ENCODE assay signal across 26 cellular contexts in genomic region chr7:151505433-151505832, GRCh38. TPM values are rescaled to one million over a fixed set of nuclear protein-coding genes. Genes with fewer than 3 reads are reported as not detected.
DNase-seq lines count a peak whose midpoint lies in the region; ATAC-seq and TF ChIP-seq lines count a peak whose summit lies in the region.
"Had no signal": no experiment of that assay in that cellular context is flagged by ENCODE, and none has a peak within 500 bp of the region (broad histone marks: within the 10 kb centered on the region; RNA-seq: fewer than 3 reads in every experiment).

No MANE protein-coding gene starts in this region.

- WGBS in esophagus muscularis mucosa, result 94% methylated on average over 2 of the region's 2 CpGs

- intact Hi-C loops in PC-9 (cut with micrococcal nuclease; ENCODE audit: unreplicated experiment) (no loop called here), esophagus muscularis mucosa (cut with DNase I) (no loop called here)

- no peaks in the 10 kb centered on the region for H3K9me3 Mint-ChIP-seq in activated CD8-positive, alpha-beta memory T cell treated with anti-CD3 and anti-CD28 coated beads, Interleukin-2, amount 10 ng/mL, durations not matched to agents 7 days and 5 days (ENCODE audit: low read depth)
- no peaks in the 10 kb centered on the region for H3K9me3 Mint-ChIP-seq in stimulated activated effector memory CD8-positive, alpha-beta T cell treated with anti-CD3 and anti-CD28 coated beads, Interleukin-12 subunit alpha, Interleukin-12 subunit beta, amount 100 ng/mL, for 72 hours
- H3K9me3 Mint-ChIP-seq: activated CD4-positive, alpha-beta T cell treated with anti-CD3 and anti-CD28 coated beads, Interleukin-2, amount 10 ng/mL, durations not matched to agents 7 days and 5 days; activated naive CD4-positive, alpha-beta T cell treated with anti-CD3 and anti-CD28 coated beads, Interleukin-2, amount 50 U/mL, for 24 hours; activated T-helper 1 cell treated with anti-CD3 and anti-CD28 coated beads, Interleukin-12 subunit alpha, Interleukin-12 subunit beta, Interleukin-2, Interleukin-4 antibody, amounts not matched to agents 30 ng/mL and 10 ng/mL and 1 ng/mL, durations not matched to agents 14 hours and 24 hours and 36 hours; natural killer cell treated with Interleukin-12 subunit alpha and Interleukin-12 subunit beta and Interleukin-15 and Interleukin-18, amount 100 ng/mL, for 72 hours; T-helper 2 cell treated with Interferon-gamma antibody and Interleukin-4, amounts not matched to agents 5 μg/mL and 100 μg/mL, for 36 hours had no signal

- CTCF ChIA-PET in activated CD8-positive, alpha-beta memory T cell treated with anti-CD3 and anti-CD28 coated beads, Interleukin-2, amount 10 ng/mL, durations not matched to agents 7 days and 5 days (lab: Charles Lee), result interaction anchor here (1.2 to 1.4 kb wide), 2 partner anchors 48 to 190 kb away, joined by 3 read pairs; no protein-coding TSS in a partner anchor
- CTCF ChIA-PET in PC-9 (lab: Charles Lee), result interaction anchor here (0.7 kb wide), 1 partner anchor 10 kb away, joined by 3 read pairs; no protein-coding TSS in a partner anchor

- no peak for DNase-seq in activated CD8-positive, alpha-beta memory T cell treated with anti-CD3 and anti-CD28 coated beads, Interleukin-2, amount 10 ng/mL, durations not matched to agents 7 days and 5 days
- no peak for DNase-seq in activated CD8-positive, alpha-beta memory T cell treated with anti-CD3 and anti-CD28 coated beads, Interleukin-2, amount 50 U/mL, for 4 hours
- DNase-seq in PC-9, result no peak
- no peak for DNase-seq in esophagus muscularis mucosa (ENCODE audit: extremely low spot score)
- no peak for DNase-seq in stimulated activated effector memory CD8-positive, alpha-beta T cell treated with anti-CD3 and anti-CD28 coated beads, Interleukin-12 subunit alpha, Interleukin-12 subunit beta, amount 100 ng/mL, for 72 hours (ENCODE audit: low spot score in 2 of 2)
- DNase-seq in stimulated activated naive CD4-positive, alpha-beta T cell (lab: John Stamatoyannopoulos, UW), result no peak
- DNase-seq: ACHN; activated CD4-positive, alpha-beta T cell treated with anti-CD3 and anti-CD28 coated beads, Interleukin-2, amount 10 ng/mL, durations not matched to agents 7 days and 5 days; anterior cingulate cortex; dermis blood vessel endothelial cell; DMS79; glutamatergic neuron; islet precursor cell; midbrain; MV-4-11; NCI-H1436 treated with DMSO at 0.1 percent for 48 hours; stimulated activated CD8-positive, alpha-beta memory T cell treated with anti-CD3 and anti-CD28 coated beads, Interleukin-4, amount 100 ng/mL, for 48 hours; transverse colon had no signal

- BruUV-seq in PC-9 (replicated peaks; lab: Mats Ljungman, UMichigan), result no TSS peak

- no peak overlapping the region for H3K4me3 Mint-ChIP-seq in activated CD8-positive, alpha-beta memory T cell treated with anti-CD3 and anti-CD28 coated beads, Interleukin-2, amount 10 ng/mL, durations not matched to agents 7 days and 5 days
- H3K4me3 Mint-ChIP-seq in stimulated activated effector memory CD8-positive, alpha-beta T cell treated with anti-CD3 and anti-CD28 coated beads, Interleukin-12 subunit alpha, Interleukin-12 subunit beta, amount 100 ng/mL, for 72 hours, result no peak overlapping the region
- H3K4me3 Mint-ChIP-seq: activated CD4-positive, alpha-beta T cell treated with anti-CD3 and anti-CD28 coated beads, Interleukin-2, amount 10 ng/mL, durations not matched to agents 7 days and 5 days; activated naive CD4-positive, alpha-beta T cell treated with anti-CD3 and anti-CD28 coated beads, Interleukin-2, amount 50 U/mL, for 24 hours; activated T-helper 1 cell treated with anti-CD3 and anti-CD28 coated beads, Interleukin-12 subunit alpha, Interleukin-12 subunit beta, Interleukin-2, Interleukin-4 antibody, amounts not matched to agents 30 ng/mL and 10 ng/mL and 1 ng/mL, durations not matched to agents 14 hours and 24 hours and 36 hours; natural killer cell treated with Interleukin-12 subunit alpha and Interleukin-12 subunit beta and Interleukin-15 and Interleukin-18, amount 100 ng/mL, for 72 hours; T-helper 2 cell treated with Interferon-gamma antibody and Interleukin-4, amounts not matched to agents 5 μg/mL and 100 μg/mL, for 36 hours had no signal

- H3K4me1 ChIP-seq in PC-9 (replicated peaks; ENCODE audit: insufficient read depth) (peaks cover 42% of the 10 kb centered on the region), esophagus muscularis mucosa (peaks cover 63 to 94% (median 88%) of the 10 kb centered on the region in 4 donors)

- peak; percentile 23 for ATAC-seq in activated CD8-positive, alpha-beta memory T cell treated with anti-CD3 and anti-CD28 coated beads, Interleukin-2, amount 10 ng/mL, durations not matched to agents 7 days and 5 days
- peak; percentile 82 for ATAC-seq in stimulated activated effector memory CD8-positive, alpha-beta T cell treated with anti-CD3 and anti-CD28 coated beads, Interleukin-12 subunit alpha, Interleukin-12 subunit beta, amount 100 ng/mL, for 72 hours
- ATAC-seq in GM19035 (IDR thresholded peaks at IDR 0.05; ENCODE audit: unreplicated experiment) (no peak), HG02588 (IDR thresholded peaks at IDR 0.05; ENCODE audit: unreplicated experiment) (no peak)

- no peak for TF ChIP-seq EP300 in esophagus muscularis mucosa (IDR thresholded peaks at IDR 0.05)

- H2AFZ ChIP-seq in PC-9, result no peak overlapping the region

- no peaks in the 10 kb centered on the region for H3K27me3 Mint-ChIP-seq in activated CD8-positive, alpha-beta memory T cell treated with anti-CD3 and anti-CD28 coated beads, Interleukin-2, amount 10 ng/mL, durations not matched to agents 7 days and 5 days
- H3K27me3 Mint-ChIP-seq: activated CD4-positive, alpha-beta T cell treated with anti-CD3 and anti-CD28 coated beads, Interleukin-2, amount 10 ng/mL, durations not matched to agents 7 days and 5 days; activated naive CD4-positive, alpha-beta T cell treated with anti-CD3 and anti-CD28 coated beads, Interleukin-2, amount 50 U/mL, for 24 hours; natural killer cell treated with Interleukin-12 subunit alpha and Interleukin-12 subunit beta and Interleukin-15 and Interleukin-18, amount 100 ng/mL, for 72 hours had no signal

- no peaks in the 10 kb centered on the region for H3K27me3 ChIP-seq in PC-9 (ENCODE audit: insufficient read depth, low read depth)
- H3K27me3 ChIP-seq in esophagus muscularis mucosa, result no peaks in the 10 kb centered on the region
- H3K27me3 ChIP-seq: transverse colon had no signal

- peaks cover 54% of the 10 kb centered on the region for H3F3A ChIP-seq in PC-9 (ENCODE audit: insufficient read depth, low read depth)

- no peaks in the 10 kb centered on the region for H3K9me2 ChIP-seq in PC-9 (ENCODE audit: insufficient read depth)

- peak overlapping the region; percentile 57 for H3K4me2 ChIP-seq in PC-9

- H3K36me3 Mint-ChIP-seq in activated CD8-positive, alpha-beta memory T cell treated with anti-CD3 and anti-CD28 coated beads, Interleukin-2, amount 10 ng/mL, durations not matched to agents 7 days and 5 days, result peaks cover 14% of the 10 kb centered on the region
- H3K36me3 Mint-ChIP-seq in stimulated activated effector memory CD8-positive, alpha-beta T cell treated with anti-CD3 and anti-CD28 coated beads, Interleukin-12 subunit alpha, Interleukin-12 subunit beta, amount 100 ng/mL, for 72 hours, result no peaks in the 10 kb centered on the region
- H3K36me3 Mint-ChIP-seq: natural killer cell treated with Interleukin-12 subunit alpha and Interleukin-12 subunit beta and Interleukin-15 and Interleukin-18, amount 100 ng/mL, for 72 hours had no signal

- no peak for TF ChIP-seq CTCF in PC-9 (conservative IDR thresholded peaks at IDR 0.05)
- TF ChIP-seq CTCF in esophagus muscularis mucosa (IDR thresholded peaks at IDR 0.05), result no peak

- no peak for TF ChIP-seq POLR2A in esophagus muscularis mucosa (IDR thresholded peaks at IDR 0.05; ENCODE audit: low read depth)

- H3K36me3 ChIP-seq in PC-9 (ENCODE audit: low read depth) (no peaks in the 10 kb centered on the region), esophagus muscularis mucosa (no peaks in the 10 kb centered on the region)
- H3K36me3 ChIP-seq: transverse colon had no signal

- peak overlapping the region; percentile 71 for H3K27ac ChIP-seq in PC-9
- H3K27ac ChIP-seq in esophagus muscularis mucosa (replicated peaks in 1 of 4), result peak overlapping the region; percentile 47 to 79 (median 60)
- H3K27ac ChIP-seq: skin epidermis, VCaP had no signal

- H3K4me3 ChIP-seq in PC-9, result no peak overlapping the region
- H3K4me3 ChIP-seq in esophagus muscularis mucosa, result no peak overlapping the region
- H3K4me3 ChIP-seq: skin epidermis, transverse colon had no signal

- peaks cover 87% of the 10 kb centered on the region for H4K20me1 ChIP-seq in PC-9 (ENCODE audit: insufficient read depth)

- H3K9me3 ChIP-seq in PC-9 (ENCODE audit: insufficient read depth, low read depth) (no peaks in the 10 kb centered on the region), esophagus muscularis mucosa (no peaks in the 10 kb centered on the region)
- H3K9me3 ChIP-seq: transverse colon had no signal

- H3K4me1 Mint-ChIP-seq in activated CD8-positive, alpha-beta memory T cell treated with anti-CD3 and anti-CD28 coated beads, Interleukin-2, amount 10 ng/mL, durations not matched to agents 7 days and 5 days, result peaks cover 34% of the 10 kb centered on the region
- peaks cover 61% of the 10 kb centered on the region for H3K4me1 Mint-ChIP-seq in stimulated activated effector memory CD8-positive, alpha-beta T cell treated with anti-CD3 and anti-CD28 coated beads, Interleukin-12 subunit alpha, Interleukin-12 subunit beta, amount 100 ng/mL, for 72 hours

- peaks cover 100% of the 10 kb centered on the region for H3K79me2 ChIP-seq in PC-9 (ENCODE audit: low read depth)

- POLR2A ChIA-PET in PC-9 (lab: Charles Lee; ENCODE audit: unreplicated experiment), result interaction anchor here (0.7 to 1.0 kb wide), 2 partner anchors 14 to 50 kb away, joined by 7 to 9 read pairs; partner anchors contain the start of gene RHEB

- H3K27ac Mint-ChIP-seq in activated CD8-positive, alpha-beta memory T cell treated with anti-CD3 and anti-CD28 coated beads, Interleukin-2, amount 10 ng/mL, durations not matched to agents 7 days and 5 days, result no peak overlapping the region
- no peak overlapping the region for H3K27ac Mint-ChIP-seq in stimulated activated effector memory CD8-positive, alpha-beta T cell treated with anti-CD3 and anti-CD28 coated beads, Interleukin-12 subunit alpha, Interleukin-12 subunit beta, amount 100 ng/mL, for 72 hours
- H3K27ac Mint-ChIP-seq: activated CD4-positive, alpha-beta T cell treated with anti-CD3 and anti-CD28 coated beads, Interleukin-2, amount 10 ng/mL, durations not matched to agents 7 days and 5 days; activated naive CD4-positive, alpha-beta T cell treated with anti-CD3 and anti-CD28 coated beads, Interleukin-2, amount 50 U/mL, for 24 hours; activated T-helper 1 cell treated with anti-CD3 and anti-CD28 coated beads, Interleukin-12 subunit alpha, Interleukin-12 subunit beta, Interleukin-2, Interleukin-4 antibody, amounts not matched to agents 30 ng/mL and 10 ng/mL and 1 ng/mL, durations not matched to agents 14 hours and 24 hours and 36 hours; natural killer cell treated with Interleukin-12 subunit alpha and Interleukin-12 subunit beta and Interleukin-15 and Interleukin-18, amount 100 ng/mL, for 72 hours; T-helper 2 cell treated with Interferon-gamma antibody and Interleukin-4, amounts not matched to agents 5 μg/mL and 100 μg/mL, for 36 hours had no signal

RNA-seq across cellular contexts. Expression of gene RHEB, which starts 14.3 kb away (rescaled TPM):
- total RNA-seq in activated CD8-positive, alpha-beta memory T cell treated with anti-CD3 and anti-CD28 coated beads, Interleukin-2, amount 10 ng/mL, durations not matched to agents 7 days and 5 days, result 10 to 100 TPM; 66.2 to 73.0 TPM
- 201 and 202 TPM in 2 replicates for total RNA-seq in PC-9 (2021)
- total RNA-seq in esophagus muscularis mucosa, result 100 to 1,000 TPM in 3 of 4 donors, 10 to 100 TPM in 1; 98.5 to 187 (median 163) TPM

Comparison
In these comparisons a context has a peak if more than half of its experiments do, and no peak if none do; other contexts are left out.
1. ATAC-seq: peak in activated CD8-positive, alpha-beta memory T cell treated with anti-CD3 and anti-CD28 coated beads, Interleukin-2, amount 10 ng/mL, durations not matched to agents 7 days and 5 days (single experiment) and stimulated activated effector memory CD8-positive, alpha-beta T cell treated with anti-CD3 and anti-CD28 coated beads, Interleukin-12 subunit alpha, Interleukin-12 subunit beta, amount 100 ng/mL, for 72 hours (single experiment); none in GM19035 (single experiment) and HG02588 (single experiment).